14 cellular contexts compared by ENCODE assay signal in genomic region chr15:70284438-70285214, GRCh38.
DNase-seq lines count a peak whose midpoint lies in the region; ATAC-seq and TF ChIP-seq lines count a peak whose summit lies in the region.
"Had no signal": no experiment of that assay in that cellular context is flagged by ENCODE, and none has a peak within 500 bp of the region (broad histone marks: within the 10 kb centered on the region; RNA-seq: fewer than 3 reads in every experiment).

No MANE protein-coding gene starts in this region.

- DNase-seq in NOMO-1 treated with DMSO at 0.1 percent for 48 hours (lab: John Stamatoyannopoulos, UW; ENCODE audit: unreplicated experiment) (peak; percentile 24), NOMO-1 treated with dmso at 0.1 percent for 144 hours (lab: John Stamatoyannopoulos, UW; ENCODE audit: unreplicated experiment) (no peak), NCI-H2196 treated with DMSO at 0.1 percent for 48 hours (lab: John Stamatoyannopoulos, UW; ENCODE audit: unreplicated experiment) (peak; percentile 73), naive B cell (no peak), GM13977 (ENCODE audit: low spot score) (no peak), NCI-H187 (lab: John Stamatoyannopoulos, UW) (no peak), GM13976 (ENCODE audit: low spot score) (no peak)
- no peak for DNase-seq in effector memory CD8-positive, alpha-beta T cell
- DNase-seq: activated gamma-delta T cell treated with Interleukin-2 at 50 U/mL for 16 hours, NCI-H345 had no signal

- peaks cover 0 to 4% of the 10 kb centered on the region in 2 donors for H3K27me3 Mint-ChIP-seq in effector memory CD8-positive, alpha-beta T cell
- H3K27me3 Mint-ChIP-seq in naive B cell = peaks cover 6 to 10% (median 9%) of the 10 kb centered on the region in 3 donors
- H3K27me3 Mint-ChIP-seq: central memory CD8-positive, alpha-beta T cell had no signal

- peak; percentile 42 for ATAC-seq in effector memory CD8-positive, alpha-beta T cell (replicated peaks)
- ATAC-seq in naive B cell (ENCODE audit: low read depth in 2 of 2) = peak; percentile 41 to 44
- ATAC-seq: A549 had no signal

- H3K27ac Mint-ChIP-seq in effector memory CD8-positive, alpha-beta T cell = no peak overlapping the region
- H3K27ac Mint-ChIP-seq in naive B cell = peak overlapping the region; percentile 29 to 97 (median 77)
- H3K27ac Mint-ChIP-seq: type B pancreatic cell had no signal

- peaks cover 7% of the 10 kb centered on the region for H3K36me3 Mint-ChIP-seq in effector memory CD8-positive, alpha-beta T cell (ENCODE audit: insufficient read depth)
- H3K36me3 Mint-ChIP-seq in naive B cell = peaks cover 0 to 10% of the 10 kb centered on the region in 2 donors
- H3K36me3 Mint-ChIP-seq: type B pancreatic cell had no signal

- TF ChIP-seq CTCF in GM13977 (IDR thresholded peaks at IDR 0.05; ENCODE audit: extremely low read depth, insufficient read depth, missing control alignments) = no peak
- no peak for TF ChIP-seq CTCF in GM13976 (IDR thresholded peaks at IDR 0.05; ENCODE audit: borderline replicate concordance, control extremely low read depth, extremely low read depth, insufficient read depth, missing control alignments)

- H3K9me3 Mint-ChIP-seq in effector memory CD8-positive, alpha-beta T cell = no peaks in the 10 kb centered on the region
- H3K9me3 Mint-ChIP-seq in naive B cell = peaks cover 0 to 6% (median 0%) of the 10 kb centered on the region in 7 donors
- H3K9me3 Mint-ChIP-seq: central memory CD8-positive, alpha-beta T cell; type B pancreatic cell had no signal

- no peak overlapping the region for H3K4me3 Mint-ChIP-seq in effector memory CD8-positive, alpha-beta T cell
- H3K4me3 Mint-ChIP-seq in naive B cell = peak overlapping the region in 3 of 8 donors; percentile 22 to 64 (median 61)
- H3K4me3 Mint-ChIP-seq: central memory CD8-positive, alpha-beta T cell; neural crest cell; type B pancreatic cell had no signal

- H3K4me1 Mint-ChIP-seq in effector memory CD8-positive, alpha-beta T cell (ENCODE audit: low read depth in 2 of 2) = peaks cover 3 to 4% of the 10 kb centered on the region in 2 donors
- peaks cover 41 to 71% (median 48%) of the 10 kb centered on the region in 3 donors for H3K4me1 Mint-ChIP-seq in naive B cell
- H3K4me1 Mint-ChIP-seq: central memory CD8-positive, alpha-beta T cell; neural crest cell had no signal

- in situ Hi-C loops in GM13977 (cut with MboI; ENCODE audit: low pct_unique_long_range_greater_than_20kb, low sequenced_read_pairs, unreplicated experiment) (no loop called here), GM13976 (cut with MboI; ENCODE audit: low sequenced_read_pairs, unreplicated experiment) (no loop called here)

Comparison
In these comparisons a context has a peak if more than half of its experiments do, and no peak if none do; other contexts are left out.
1. DNase-seq: peak in NOMO-1 treated with DMSO at 0.1 percent for 48 hours (single experiment) and NCI-H2196 treated with DMSO at 0.1 percent for 48 hours (single experiment); none in NOMO-1 treated with dmso at 0.1 percent for 144 hours (single experiment), effector memory CD8-positive, alpha-beta T cell (0 of 3), naive B cell (single experiment), GM13977 (single experiment), NCI-H187 (0 of 2) and GM13976 (single experiment).
2. H3K27ac Mint-ChIP-seq: peak in naive B cell (6 of 6); none in effector memory CD8-positive, alpha-beta T cell (0 of 2).